20 cellular contexts compared by ENCODE assay signal in the genomic region with DNA sequence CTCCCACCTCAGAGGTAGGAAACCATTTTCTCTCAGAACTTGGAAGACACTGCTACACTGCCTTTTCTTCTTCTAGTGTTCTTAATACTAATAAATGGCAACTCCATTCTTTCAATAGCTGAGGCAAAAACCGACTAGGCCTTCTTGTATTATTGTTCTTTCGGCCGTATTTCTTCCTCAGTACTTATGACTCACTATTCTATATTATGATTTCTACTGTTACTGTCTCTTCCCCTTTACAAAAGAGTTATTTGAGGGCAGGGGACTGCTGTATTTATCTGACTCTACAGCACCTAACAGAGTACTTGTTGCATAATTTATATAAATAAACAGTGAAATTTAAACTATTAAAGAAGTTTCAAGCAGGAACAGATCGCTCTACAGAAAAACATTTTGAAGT.
"Had no signal": no experiment of that assay in that cellular context is flagged by ENCODE, and none has a peak within 500 bp of the region (broad histone marks: within the 10 kb centered on the region; RNA-seq: fewer than 3 reads in every experiment).

No MANE protein-coding gene starts in this region.

- H3K9me3 ChIP-seq: ascending aorta, tibial artery, uterus had no signal

- H3K27me3 ChIP-seq: ascending aorta, dorsolateral prefrontal cortex, foreskin keratinocyte, tibial artery, uterus had no signal

- H3K4me1 ChIP-seq: uterus had no signal

- H3K36me3 ChIP-seq: ascending aorta, tibial artery, uterus had no signal

- ATAC-seq: foreskin keratinocyte; left colon; natural killer cell treated with Interleukin-12 subunit alpha and Interleukin-12 subunit beta and Interleukin-15 and Interleukin-18, amount 100 ng/mL, for 72 hours; stimulated activated naive CD8-positive, alpha-beta T cell treated with anti-CD3 and anti-CD28 coated beads, Interleukin-15, Interleukin-2, amounts not matched to agents 100 U/mL and 50 U/mL, for 24 hours had no signal

- DNase-seq: activated CD4-positive, alpha-beta T cell treated with anti-CD3 and anti-CD28 coated beads, Interleukin-2, amount 10 ng/mL, durations not matched to agents 7 days and 5 days; activated CD8-positive, alpha-beta memory T cell treated with anti-CD3 and anti-CD28 coated beads, Interleukin-2, amount 50 U/mL, for 48 hours; activated effector memory CD4-positive, alpha-beta T cell treated with Interleukin-2 at 50 U/mL for 16 hours; activated naive CD4-positive, alpha-beta T cell treated with anti-CD3 and anti-CD28 coated beads, Interleukin-2, amount 50 U/mL, for 16 hours; activated T-cell treated with anti-CD3 and anti-CD28 coated beads, Interleukin-2, amount 50 U/mL, for 48 hours; dorsolateral prefrontal cortex; hippocampal formation; islet precursor cell; left colon; nucleus accumbens; posterior cingulate gyrus; retina; stimulated activated naive CD8-positive, alpha-beta T cell treated with anti-CD3 and anti-CD28 coated beads, Interleukin-15, Interleukin-2, amounts not matched to agents 100 U/mL and 50 U/mL, for 24 hours; substantia nigra; tibial artery; uterus had no signal

- H3K4me3 ChIP-seq: lung, tibial artery, uterus had no signal

- H3K27ac ChIP-seq: foreskin keratinocyte, uterus had no signal
